In genomic region chr17:56630202-56630601, GRCh38 we compare ENCODE assay signal across 1 cellular context.
TF ChIP-seq lines count a peak whose summit lies in the region.

No MANE protein-coding gene starts in this region.

TF ChIP-seq in K562, 482 proteins besides CTCF, POLR2A, EP300 and RAD21 (continued from another document):
- TF ChIP-seq PBX2 (CRISPR knock-in tag; IDR thresholded peaks at IDR 0.05; ENCODE audit: low read depth) (no peak), PBX2 (tag; conservative IDR thresholded peaks at IDR 0.05; ENCODE audit: low read depth) (no peak), ZBTB49 (CRISPR knock-in tag; IDR thresholded peaks at IDR 0.05; ENCODE audit: borderline replicate concordance) (no peak), BRD4 (IDR thresholded peaks at IDR 0.05) (no peak)
